8 cellular contexts compared by ENCODE assay signal in genomic region chr15:64897345-64897985, GRCh38. TPM values are rescaled to one million over a fixed set of nuclear protein-coding genes. Genes with fewer than 3 reads are reported as not detected.
DNase-seq lines count a peak whose midpoint lies in the region; ATAC-seq and FAIRE-seq lines count a peak whose summit lies in the region.

No MANE protein-coding gene starts in this region.

- H3K27ac Mint-ChIP-seq in natural killer cell treated with Interleukin-12 subunit alpha and Interleukin-12 subunit beta and Interleukin-15 and Interleukin-18, amount 100 ng/mL, for 72 hours = peak overlapping the region; percentile 98 to 100

- H3K36me3 Mint-ChIP-seq in natural killer cell treated with Interleukin-12 subunit alpha and Interleukin-12 subunit beta and Interleukin-15 and Interleukin-18, amount 100 ng/mL, for 72 hours = peaks cover 6% of the 10 kb centered on the region

- peaks cover 56 to 68% of the 10 kb centered on the region in 2 donors for H3K4me1 Mint-ChIP-seq in natural killer cell treated with Interleukin-12 subunit alpha and Interleukin-12 subunit beta and Interleukin-15 and Interleukin-18, amount 100 ng/mL, for 72 hours (ENCODE audit: low read depth in 2 of 2)

- H3K4me3 Mint-ChIP-seq in natural killer cell treated with Interleukin-12 subunit alpha and Interleukin-12 subunit beta and Interleukin-15 and Interleukin-18, amount 100 ng/mL, for 72 hours = no peak overlapping the region

- ATAC-seq in natural killer cell treated with Interleukin-12 subunit alpha and Interleukin-12 subunit beta and Interleukin-15 and Interleukin-18, amount 100 ng/mL, for 72 hours = no peak
- no peak for ATAC-seq in HG02981 (IDR thresholded peaks at IDR 0.05; ENCODE audit: unreplicated experiment)
- no peak for ATAC-seq in GM21723 (IDR thresholded peaks at IDR 0.05; ENCODE audit: unreplicated experiment)
- no peak for ATAC-seq in HG03175 (IDR thresholded peaks at IDR 0.05; ENCODE audit: unreplicated experiment)

- H3K27me3 Mint-ChIP-seq in natural killer cell treated with Interleukin-12 subunit alpha and Interleukin-12 subunit beta and Interleukin-15 and Interleukin-18, amount 100 ng/mL, for 72 hours = no peaks in the 10 kb centered on the region

- DNase-seq in CD1c-positive myeloid dendritic cell (ENCODE audit: extremely low spot score) = peak; percentile 84
- peak; percentile 13 for DNase-seq in RCC 7860 (ENCODE audit: low spot score)
- DNase-seq in epithelial cell of prostate (ENCODE audit: low read depth, low spot score) = no peak
- no peak for DNase-seq in natural killer cell treated with Interleukin-12 subunit alpha and Interleukin-12 subunit beta and Interleukin-15 and Interleukin-18, amount 100 ng/mL, for 72 hours (ENCODE audit: low spot score)
- DNase-seq in activated gamma-delta T cell (lab: John Stamatoyannopoulos, UW) = no peak

- peak overlapping the region; percentile 33 for H3K27ac ChIP-seq in epithelial cell of prostate

- no peak for FAIRE-seq in RCC 7860 (lab: Jason Lieb, UNC)

- H3K9me3 Mint-ChIP-seq in natural killer cell treated with Interleukin-12 subunit alpha and Interleukin-12 subunit beta and Interleukin-15 and Interleukin-18, amount 100 ng/mL, for 72 hours = peaks cover 3% of the 10 kb centered on the region

RNA-seq across cellular contexts. Expression of gene ANKDD1A, which starts 14.2 kb away (rescaled TPM):
- 1 to 10 TPM; 3.1 to 5.0 TPM for total RNA-seq in natural killer cell treated with Interleukin-12 subunit alpha and Interleukin-12 subunit beta and Interleukin-15 and Interleukin-18, amount 100 ng/mL, for 72 hours

RNA-seq across cellular contexts. Expression of gene PLEKHO2, which starts 55.8 kb away (rescaled TPM):
- 10 to 100 TPM; 31.2 to 47.2 TPM for total RNA-seq in natural killer cell treated with Interleukin-12 subunit alpha and Interleukin-12 subunit beta and Interleukin-15 and Interleukin-18, amount 100 ng/mL, for 72 hours

Comparison
In these comparisons a context has a peak if more than half of its experiments do, and no peak if none do; other contexts are left out.
1. DNase-seq: peak in CD1c-positive myeloid dendritic cell (single experiment) and RCC 7860 (single experiment); none in epithelial cell of prostate (single experiment), natural killer cell treated with Interleukin-12 subunit alpha and Interleukin-12 subunit beta and Interleukin-15 and Interleukin-18, amount 100 ng/mL, for 72 hours (single experiment) and activated gamma-delta T cell (single experiment).